Comparison of ENCODE assay signal across 1 cellular context in the genomic region with DNA sequence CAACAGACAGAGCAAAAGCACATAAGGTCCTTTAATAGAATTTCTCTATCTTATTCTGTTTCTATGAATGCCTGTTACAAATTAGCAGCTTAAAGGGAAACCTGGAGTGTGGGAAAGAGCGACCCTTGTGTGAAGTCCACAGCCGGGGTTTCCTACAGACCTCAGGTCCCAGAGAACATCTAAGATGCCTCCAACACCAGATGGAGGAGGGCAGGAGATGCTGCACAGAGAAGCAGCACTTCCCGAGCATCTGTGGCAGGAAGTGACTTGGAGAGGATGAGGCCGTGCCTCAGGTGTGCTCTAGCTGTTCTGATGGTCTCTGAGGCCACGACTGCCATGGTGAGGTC.
TF ChIP-seq lines count a peak whose summit lies in the region.

No MANE protein-coding gene starts in this region.

TF ChIP-seq in GM23338, 12 proteins besides CTCF, POLR2A, EP300 and RAD21 (continued from another document):
- 0 out of 2 replicates have a peak, but pooled peaks have one; percentile 60 for TF ChIP-seq ZNF462 (CRISPR knock-in tag; IDR thresholded peaks at IDR 0.05)
TF ChIP-seq in GM23338: peak in this region for 1.
